ENCODE assay signal across 1 cellular context in the genomic region with DNA sequence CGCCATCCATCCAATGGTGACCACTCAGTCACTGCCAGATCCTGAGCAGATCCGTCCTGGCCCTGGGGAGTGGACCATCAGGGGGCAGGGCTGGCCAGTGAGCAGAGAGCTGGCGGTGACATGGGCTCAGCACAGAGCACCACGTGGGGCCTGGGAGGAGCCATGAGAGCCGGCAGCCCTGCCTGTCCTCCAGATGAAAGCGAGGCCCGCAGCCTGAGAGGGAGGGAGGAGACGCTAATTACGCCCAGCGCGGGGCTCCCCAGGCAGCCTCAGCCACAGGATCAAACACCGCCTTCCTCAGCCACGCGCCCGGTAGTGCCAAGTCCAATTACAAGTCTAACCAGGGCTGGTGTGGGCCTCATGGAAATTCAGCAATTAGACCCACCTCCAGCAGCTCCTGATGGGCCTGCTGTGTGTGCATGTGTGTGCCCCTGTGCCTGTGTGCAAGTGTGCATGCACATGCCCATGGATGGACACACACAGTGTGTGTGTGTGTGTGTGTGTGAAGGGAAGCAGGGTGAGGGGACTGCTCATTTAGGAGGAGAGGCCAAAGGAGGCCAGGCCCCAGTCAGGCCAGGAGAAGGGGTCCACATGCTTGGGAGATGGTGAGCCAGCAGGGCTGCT.
TF ChIP-seq lines count a peak whose summit lies in the region.

No MANE protein-coding gene starts in this region.

TF ChIP-seq in GM23338, 12 proteins besides CTCF, POLR2A, EP300 and RAD21 (continued from another document):
- TF ChIP-seq ZNF462 (CRISPR knock-in tag; IDR thresholded peaks at IDR 0.05) (no peak), ZNF114 (CRISPR knock-in tag; IDR thresholded peaks at IDR 0.05) (no peak), REST (IDR thresholded peaks at IDR 0.05; ENCODE audit: unreplicated experiment) (no peak), CREB1 (CRISPR knock-in tag; IDR thresholded peaks at IDR 0.05; ENCODE audit: low read depth) (no peak), JUNB (IDR thresholded peaks at IDR 0.05; ENCODE audit: unreplicated experiment) (no peak), EZH2phosphoT487 (IDR thresholded peaks at IDR 0.05; ENCODE audit: unreplicated experiment) (no peak), EZH2 (IDR thresholded peaks at IDR 0.05; ENCODE audit: low read depth, unreplicated experiment) (no peak), NANOG (IDR thresholded peaks at IDR 0.05; ENCODE audit: borderline replicate concordance) (no peak)
- TF ChIP-seq, protein P1, sequence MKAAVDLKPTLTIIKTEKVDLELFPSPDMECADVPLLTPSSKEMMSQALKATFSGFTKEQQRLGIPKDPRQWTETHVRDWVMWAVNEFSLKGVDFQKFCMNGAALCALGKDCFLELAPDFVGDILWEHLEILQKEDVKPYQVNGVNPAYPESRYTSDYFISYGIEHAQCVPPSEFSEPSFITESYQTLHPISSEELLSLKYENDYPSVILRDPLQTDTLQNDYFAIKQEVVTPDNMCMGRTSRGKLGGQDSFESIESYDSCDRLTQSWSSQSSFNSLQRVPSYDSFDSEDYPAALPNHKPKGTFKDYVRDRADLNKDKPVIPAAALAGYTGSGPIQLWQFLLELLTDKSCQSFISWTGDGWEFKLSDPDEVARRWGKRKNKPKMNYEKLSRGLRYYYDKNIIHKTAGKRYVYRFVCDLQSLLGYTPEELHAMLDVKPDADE (IDR thresholded peaks at IDR 0.05): no peak
